Comparison of ENCODE assay signal across 9 cellular contexts in genomic region chr15:64247535-64247905, GRCh38.
DNase-seq lines count a peak whose midpoint lies in the region; ATAC-seq and TF ChIP-seq lines count a peak whose summit lies in the region.
"Had no signal": no experiment of that assay in that cellular context is flagged by ENCODE, and none has a peak within 500 bp of the region (broad histone marks: within the 10 kb centered on the region; RNA-seq: fewer than 3 reads in every experiment).

No MANE protein-coding gene starts in this region.

- peak overlapping the region; percentile 59 for H3K27ac Mint-ChIP-seq in activated CD8-positive, alpha-beta memory T cell treated with anti-CD3 and anti-CD28 coated beads, Interleukin-2, amount 10 ng/mL, durations not matched to agents 7 days and 5 days
- H3K27ac Mint-ChIP-seq in activated naive CD8-positive, alpha-beta T cell treated with anti-CD3 and anti-CD28 coated beads, Interleukin-2, amount 50 U/mL, for 24 hours, result peak overlapping the region; percentile 79
- H3K27ac Mint-ChIP-seq: memory B cell had no signal

- peaks cover 59% of the 10 kb centered on the region for H3K4me1 Mint-ChIP-seq in activated CD8-positive, alpha-beta memory T cell treated with anti-CD3 and anti-CD28 coated beads, Interleukin-2, amount 10 ng/mL, durations not matched to agents 7 days and 5 days
- H3K4me1 Mint-ChIP-seq in activated naive CD8-positive, alpha-beta T cell treated with anti-CD3 and anti-CD28 coated beads, Interleukin-2, amount 50 U/mL, for 24 hours, result peaks cover 47% of the 10 kb centered on the region

- no peak for TF ChIP-seq POLR2A in right lobe of liver (IDR thresholded peaks at IDR 0.05)

- H3K36me3 ChIP-seq in right lobe of liver (no peaks in the 10 kb centered on the region), tibial artery (peaks cover 0 to 5% (median 0%) of the 10 kb centered on the region in 3 donors)

- peak overlapping the region; percentile 1 for H3K4me3 Mint-ChIP-seq in activated CD8-positive, alpha-beta memory T cell treated with anti-CD3 and anti-CD28 coated beads, Interleukin-2, amount 10 ng/mL, durations not matched to agents 7 days and 5 days
- H3K4me3 Mint-ChIP-seq in activated naive CD8-positive, alpha-beta T cell treated with anti-CD3 and anti-CD28 coated beads, Interleukin-2, amount 50 U/mL, for 24 hours, result no peak overlapping the region
- H3K4me3 Mint-ChIP-seq: memory B cell had no signal

- H3K36me3 Mint-ChIP-seq in activated CD8-positive, alpha-beta memory T cell treated with anti-CD3 and anti-CD28 coated beads, Interleukin-2, amount 10 ng/mL, durations not matched to agents 7 days and 5 days, result peaks cover 28% of the 10 kb centered on the region
- peaks cover 23% of the 10 kb centered on the region for H3K36me3 Mint-ChIP-seq in activated naive CD8-positive, alpha-beta T cell treated with anti-CD3 and anti-CD28 coated beads, Interleukin-2, amount 50 U/mL, for 24 hours (ENCODE audit: low read depth)

- no peaks in the 10 kb centered on the region for H3K9me3 Mint-ChIP-seq in activated CD8-positive, alpha-beta memory T cell treated with anti-CD3 and anti-CD28 coated beads, Interleukin-2, amount 10 ng/mL, durations not matched to agents 7 days and 5 days (ENCODE audit: low read depth)
- peaks cover 6% of the 10 kb centered on the region for H3K9me3 Mint-ChIP-seq in activated naive CD8-positive, alpha-beta T cell treated with anti-CD3 and anti-CD28 coated beads, Interleukin-2, amount 50 U/mL, for 24 hours

- no peak for ATAC-seq in activated CD8-positive, alpha-beta memory T cell treated with anti-CD3 and anti-CD28 coated beads, Interleukin-2, amount 10 ng/mL, durations not matched to agents 7 days and 5 days
- ATAC-seq in activated naive CD8-positive, alpha-beta T cell treated with anti-CD3 and anti-CD28 coated beads, Interleukin-2, amount 50 U/mL, for 24 hours, result no peak
- ATAC-seq in right lobe of liver (peak; percentile 31 to 65 (median 46)), GM18520 (IDR thresholded peaks at IDR 0.05; ENCODE audit: unreplicated experiment) (no peak)

- CTCF ChIA-PET in activated CD8-positive, alpha-beta memory T cell treated with anti-CD3 and anti-CD28 coated beads, Interleukin-2, amount 10 ng/mL, durations not matched to agents 7 days and 5 days (lab: Charles Lee), result interaction anchor here (0.8 to 1.3 kb wide), 5 partner anchors 10 to 183 kb away, joined by 3 read pairs; no protein-coding TSS in a partner anchor

- H3K27ac ChIP-seq in right lobe of liver, result peak overlapping the region; percentile 63 to 92 (median 75)
- H3K27ac ChIP-seq in tibial artery, result peak overlapping the region; percentile 45 to 58

- H3K4me3 ChIP-seq in right lobe of liver (no peak overlapping the region), tibial artery (no peak overlapping the region)

- no peaks in the 10 kb centered on the region for H3K9me3 ChIP-seq in right lobe of liver
- no peaks in the 10 kb centered on the region for H3K9me3 ChIP-seq in tibial artery

- H3K4me1 ChIP-seq in right lobe of liver (peaks cover 0 to 22% (median 5%) of the 10 kb centered on the region in 4 donors), tibial artery (peaks cover 0 to 11% (median 10%) of the 10 kb centered on the region in 4 donors)

- intact Hi-C loops in right lobe of liver (cut with DNase I), result no loop called here
- intact Hi-C loops in tibial artery (cut with DNase I; ENCODE audit: low total_unique reads), result no loop called here

- no peak for DNase-seq in activated CD8-positive, alpha-beta memory T cell treated with anti-CD3 and anti-CD28 coated beads, Interleukin-2, amount 10 ng/mL, durations not matched to agents 7 days and 5 days
- DNase-seq in activated CD8-positive, alpha-beta memory T cell treated with anti-CD3 and anti-CD28 coated beads, Interleukin-2, amount 50 U/mL, for 4 hours, result no peak
- DNase-seq in activated naive CD8-positive, alpha-beta T cell treated with anti-CD3 and anti-CD28 coated beads, Interleukin-2, amount 50 U/mL, for 24 hours, result no peak
- no peak for DNase-seq in right lobe of liver
- no peak for DNase-seq in tibial artery
- no peak for DNase-seq in central memory CD4-positive, alpha-beta T cell
- no peak for DNase-seq in SIG-M5 (lab: John Stamatoyannopoulos, UW)

- no peaks in the 10 kb centered on the region for H3K27me3 Mint-ChIP-seq in activated CD8-positive, alpha-beta memory T cell treated with anti-CD3 and anti-CD28 coated beads, Interleukin-2, amount 10 ng/mL, durations not matched to agents 7 days and 5 days
- H3K27me3 Mint-ChIP-seq in activated naive CD8-positive, alpha-beta T cell treated with anti-CD3 and anti-CD28 coated beads, Interleukin-2, amount 50 U/mL, for 24 hours, result no peaks in the 10 kb centered on the region
- H3K27me3 Mint-ChIP-seq: memory B cell had no signal

- TF ChIP-seq CTCF in right lobe of liver (IDR thresholded peaks at IDR 0.05) (no peak), tibial artery (IDR thresholded peaks at IDR 0.05) (no peak)

- no peaks in the 10 kb centered on the region for H3K27me3 ChIP-seq in right lobe of liver
- no peaks in the 10 kb centered on the region for H3K27me3 ChIP-seq in tibial artery

Comparison
In these comparisons a context has a peak if more than half of its experiments do, and no peak if none do; other contexts are left out.
1. ATAC-seq: peak in right lobe of liver (4 of 4); none in activated CD8-positive, alpha-beta memory T cell treated with anti-CD3 and anti-CD28 coated beads, Interleukin-2, amount 10 ng/mL, durations not matched to agents 7 days and 5 days (single experiment), activated naive CD8-positive, alpha-beta T cell treated with anti-CD3 and anti-CD28 coated beads, Interleukin-2, amount 50 U/mL, for 24 hours (single experiment) and GM18520 (single experiment).